8 cellular contexts compared by ENCODE assay signal in the genomic region with DNA sequence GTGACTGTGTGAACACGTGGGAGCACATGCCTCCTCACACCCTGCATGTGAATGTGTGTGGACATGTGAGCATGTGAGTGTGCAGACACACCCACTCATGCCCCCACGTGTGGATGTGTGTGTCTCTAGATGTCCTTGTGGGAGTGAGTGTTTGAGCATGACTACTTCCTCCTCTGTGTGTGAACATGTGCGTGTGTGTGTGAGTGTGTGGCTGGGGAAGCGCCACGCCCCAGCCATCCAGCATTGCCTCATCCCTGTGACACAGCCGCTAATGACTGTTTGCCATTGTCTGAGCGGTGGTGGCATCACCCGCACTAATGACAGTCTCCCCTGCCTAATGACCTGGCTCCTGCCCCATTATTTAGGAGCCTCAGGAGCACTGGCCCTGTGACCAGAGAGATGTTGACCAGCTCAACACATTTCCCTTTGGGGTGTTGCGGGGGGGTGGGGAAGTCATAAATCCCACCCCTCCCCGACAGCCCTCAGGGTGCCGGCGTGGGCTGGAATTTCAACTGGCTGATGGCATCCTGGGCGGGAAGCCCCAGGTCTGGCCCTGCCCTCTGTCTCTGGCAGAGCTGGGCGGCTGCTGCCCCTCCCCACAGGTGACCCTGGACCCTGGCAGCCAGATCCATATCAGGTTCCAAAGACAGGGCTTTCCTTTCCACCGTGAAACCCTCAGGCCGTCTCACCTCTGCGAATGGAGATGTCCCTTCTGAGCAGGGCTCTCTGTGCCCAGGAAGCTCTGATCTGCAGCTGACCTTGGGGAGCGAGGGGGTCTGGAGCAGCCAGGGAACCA. TPM values are rescaled to one million over a fixed set of nuclear protein-coding genes. Genes with fewer than 3 reads are reported as not detected.
DNase-seq lines count a peak whose midpoint lies in the region; ATAC-seq and TF ChIP-seq lines count a peak whose summit lies in the region.

No MANE protein-coding gene starts in this region.

- H3K27ac Mint-ChIP-seq in CD14-positive monocyte = peak overlapping the region; percentile 97 to 100 (median 99)

- H3K9me3 Mint-ChIP-seq in CD14-positive monocyte = peaks cover 0 to 2% (median 0%) of the 10 kb centered on the region in 7 donors

- H3K36me3 Mint-ChIP-seq in CD14-positive monocyte = peaks cover 3 to 5% of the 10 kb centered on the region in 2 donors

- in situ Hi-C loops in KBM-7 (cut with MboI; ENCODE audit: low pct_unique_long_range_greater_than_20kb, low sequenced_read_pairs) = no loop called here

- H3K4me3 Mint-ChIP-seq in CD14-positive monocyte = peak overlapping the region in 1 of 2 donors; percentile 60

- peaks cover 0 to 2% (median 0%) of the 10 kb centered on the region in 3 donors for H3K27me3 Mint-ChIP-seq in CD14-positive monocyte (ENCODE audit: low read depth in 3 of 3)

- peaks cover 88% of the 10 kb centered on the region for H3K4me1 Mint-ChIP-seq in CD14-positive monocyte

- ATAC-seq in SK-N-SH treated with all-trans-retinoic acid at 6 μM for 48 hours (peak; percentile 5), omental fat pad (ENCODE audit: low FRiP score) (peak; percentile 29), HG03175 (IDR thresholded peaks at IDR 0.05; ENCODE audit: unreplicated experiment) (no peak), HG02759 (IDR thresholded peaks at IDR 0.05; ENCODE audit: unreplicated experiment) (no peak)

- DNase-seq in CD14-positive monocyte (ENCODE audit: low spot score) (peak; percentile 98), KBM-7 (peak; percentile 95), fibroblast of the aortic adventitia (ENCODE audit: low read depth) (peak; percentile 43), omental fat pad (ENCODE audit: low spot score) (peak; percentile 77), DMS 273 (lab: John Stamatoyannopoulos, UW; ENCODE audit: unreplicated experiment) (no peak)

- TF ChIP-seq CTCF in CD14-positive monocyte (IDR thresholded peaks at IDR 0.05) = no peak
- TF ChIP-seq CTCF in fibroblast of the aortic adventitia (IDR thresholded peaks at IDR 0.05; ENCODE audit: insufficient read depth, low read length) = no peak
- no peak for TF ChIP-seq CTCF in omental fat pad (IDR thresholded peaks at IDR 0.05)

- intact Hi-C loops in CD14-positive monocyte (cut with micrococcal nuclease) = no loop called here

- no peak overlapping the region for H3K4me3 ChIP-seq in fibroblast of the aortic adventitia (ENCODE audit: low read depth, low read length)

TF ChIP-seq in SK-N-SH treated with all-trans-retinoic acid at 6 μM for 48 hours, 23 proteins besides CTCF, POLR2A, EP300 and RAD21:
- TF ChIP-seq ESRRG (CRISPR knock-in tag; IDR thresholded peaks at IDR 0.05) = no peak
- TF ChIP-seq ISL1 (CRISPR knock-in tag; IDR thresholded peaks at IDR 0.05) = no peak
- TF ChIP-seq ZFP30 (CRISPR knock-in tag; IDR thresholded peaks at IDR 0.05) = no peak
- 0 out of 2 replicates have a peak, but pooled peaks have one; percentile 39 for TF ChIP-seq ZNF70 (CRISPR knock-in tag; IDR thresholded peaks at IDR 0.05)

RNA-seq across cellular contexts. Expression of a gene that starts 11.5 kb away (rescaled TPM):
- under 1 TPM; 0.18 to 0.52 TPM for polyA plus RNA-seq in CD14-positive monocyte
- total RNA-seq in fibroblast of the aortic adventitia (ENCODE audit: low replicate concordance) (0.25 and 0.36 TPM in 2 replicates), omental fat pad (1 to 10 TPM in 1 of 4 donors, under 1 TPM in 2, not detected in 1; 0.37 to 5.5 (median 0.75) TPM)

RNA-seq across cellular contexts. Expression of a gene that starts 29.7 kb away (rescaled TPM):
- polyA plus RNA-seq in CD14-positive monocyte = 1 to 10 TPM in 1 of 2 donors, not detected in 1; 2.7 TPM
- total RNA-seq in fibroblast of the aortic adventitia (ENCODE audit: low replicate concordance) (1.4 and 20.0 TPM in 2 replicates), omental fat pad (100 to 1,000 TPM in 3 of 4 donors, 1 to 10 TPM in 1; 2.5 to 248 (median 111) TPM)

Comparison
In these comparisons a context has a peak if more than half of its experiments do, and no peak if none do; other contexts are left out.
1. ATAC-seq: peak in SK-N-SH treated with all-trans-retinoic acid at 6 μM for 48 hours (single experiment) and omental fat pad (single experiment); none in HG03175 (single experiment) and HG02759 (single experiment).